21 cellular contexts compared by ENCODE assay signal in genomic region chr7:140048138-140048537, GRCh38. TPM values are rescaled to one million over a fixed set of nuclear protein-coding genes. Genes with fewer than 3 reads are reported as not detected.
A peak's percentile ranks its signal among the peaks of the same experiment; 100 is the strongest.
DNase-seq lines count a peak whose midpoint lies in the region; ATAC-seq and TF ChIP-seq lines count a peak whose summit lies in the region.
"Had no signal": no experiment of that assay in that cellular context is flagged by ENCODE, and none has a peak within 500 bp of the region (broad histone marks: within the 10 kb centered on the region; RNA-seq: fewer than 3 reads in every experiment).

No MANE protein-coding gene starts in this region.

- H3K27ac ChIP-seq in hepatocyte: peak overlapping the region; percentile 18
- H3K27ac ChIP-seq: GM23248, PC-9, RWPE1, SJCRH30 had no signal

- H4K20me1 ChIP-seq in hepatocyte (ENCODE audit: insufficient read depth, poor library complexity, severe bottlenecking): no peaks in the 10 kb centered on the region

- ATAC-seq in Right ventricle myocardium superior (ENCODE audit: poor library complexity): peak; percentile 90
- ATAC-seq in effector memory CD8-positive, alpha-beta T cell (replicated peaks): no peak
- ATAC-seq in GM21786 (IDR thresholded peaks at IDR 0.05; ENCODE audit: unreplicated experiment): no peak

- peaks cover 10 to 21% of the 10 kb centered on the region in 2 donors for H3K4me1 Mint-ChIP-seq in effector memory CD8-positive, alpha-beta T cell (ENCODE audit: low read depth in 2 of 2)
- H3K4me1 Mint-ChIP-seq in type B pancreatic cell (ENCODE audit: unreplicated experiment): peaks cover 8% of the 10 kb centered on the region

- WGBS in hepatocyte (ENCODE audit: low lambda C conversion rate, missing lambda C conversion rate): 84% methylated on average over 4 of the region's 4 CpGs

- H3K9me2 ChIP-seq in hepatocyte (replicated peaks; ENCODE audit: insufficient read depth): no peaks in the 10 kb centered on the region

- peaks cover 14% of the 10 kb centered on the region for H3K4me1 ChIP-seq in hepatocyte (ENCODE audit: insufficient read depth)
- H3K4me1 ChIP-seq: SJCRH30 had no signal

- H3K4me2 ChIP-seq in hepatocyte: no peak overlapping the region

- H3K79me2 ChIP-seq in hepatocyte: peaks cover 5% of the 10 kb centered on the region

- TF ChIP-seq CTCF in hepatocyte (IDR thresholded peaks at IDR 0.05; ENCODE audit: poor library complexity) (no peak), type B pancreatic cell (conservative IDR thresholded peaks at IDR 0.05) (no peak), GM13977 (IDR thresholded peaks at IDR 0.05; ENCODE audit: extremely low read depth, insufficient read depth, missing control alignments) (no peak)

- H3K9me3 Mint-ChIP-seq in effector memory CD8-positive, alpha-beta T cell: no peaks in the 10 kb centered on the region
- H3K9me3 Mint-ChIP-seq in type B pancreatic cell: no peaks in the 10 kb centered on the region
- H3K9me3 Mint-ChIP-seq: IgD-negative memory B cell had no signal

- peaks cover 46% of the 10 kb centered on the region for H3K36me3 Mint-ChIP-seq in effector memory CD8-positive, alpha-beta T cell (ENCODE audit: insufficient read depth)
- H3K36me3 Mint-ChIP-seq in type B pancreatic cell: peaks cover 1% of the 10 kb centered on the region

- H3K27ac Mint-ChIP-seq in effector memory CD8-positive, alpha-beta T cell: peak overlapping the region; percentile 21 to 36
- no peak overlapping the region for H3K27ac Mint-ChIP-seq in type B pancreatic cell

- H3K4me3 Mint-ChIP-seq in effector memory CD8-positive, alpha-beta T cell: no peak overlapping the region
- no peak overlapping the region for H3K4me3 Mint-ChIP-seq in type B pancreatic cell
- H3K4me3 Mint-ChIP-seq: IgD-negative memory B cell had no signal

- H3K27me3 Mint-ChIP-seq in effector memory CD8-positive, alpha-beta T cell: no peaks in the 10 kb centered on the region
- no peaks in the 10 kb centered on the region for H3K27me3 Mint-ChIP-seq in type B pancreatic cell
- H3K27me3 Mint-ChIP-seq: IgD-negative memory B cell had no signal

- no peaks in the 10 kb centered on the region for H3K9me3 ChIP-seq in hepatocyte (ENCODE audit: low read depth)
- H3K9me3 ChIP-seq: SJCRH30 had no signal

- DNase-seq in Right ventricle myocardium superior (peak; percentile 57), cardiac septum (ENCODE audit: low spot score) (no peak), hepatocyte (ENCODE audit: low spot score) (no peak), type B pancreatic cell (ENCODE audit: extremely low spot score, unreplicated experiment) (peak; percentile 25), GM13977 (ENCODE audit: low spot score) (no peak)
- no peak for DNase-seq in effector memory CD8-positive, alpha-beta T cell
- no peak for DNase-seq in activated CD8-positive, alpha-beta memory T cell treated with anti-CD3 and anti-CD28 coated beads for 24 hours
- DNase-seq: DND-41, GM23248, HCEC 1CT, MM.1S, NCI-H1092, NCI-H1436 treated with DMSO at 0.1 percent for 48 hours, NCI-H2029, NCI-H345, NCI-H524 treated with DMSO at 0.1 percent for 48 hours, PC-9, SJCRH30 had no signal

- intact Hi-C loops in Right ventricle myocardium superior (cut with DNase I) (no loop called here), cardiac septum (cut with DNase I) (no loop called here)

- H3K4me3 ChIP-seq in hepatocyte: no peak overlapping the region
- H3K4me3 ChIP-seq: GM23248, PC-9, SJCRH30 had no signal

- no peak overlapping the region for H2AFZ ChIP-seq in hepatocyte
- H2AFZ ChIP-seq: GM23248, PC-9 had no signal

- in situ Hi-C loops in GM13977 (cut with MboI; ENCODE audit: low pct_unique_long_range_greater_than_20kb, low sequenced_read_pairs, unreplicated experiment): no loop called here

- H3K36me3 ChIP-seq in hepatocyte (replicated peaks; ENCODE audit: insufficient read depth, low read depth): no peaks in the 10 kb centered on the region
- H3K36me3 ChIP-seq: SJCRH30 had no signal

- no peaks in the 10 kb centered on the region for H3K27me3 ChIP-seq in hepatocyte

RNA-seq across cellular contexts. Expression of gene PARP12, which starts 14.6 kb away (rescaled TPM):
- total RNA-seq in Right ventricle myocardium superior: 10.5 TPM
- total RNA-seq in cardiac septum: 12.5 TPM
- 13.8 and 14.0 TPM in 2 replicates for total RNA-seq in hepatocyte
- 8.9 and 11.2 TPM in 2 replicates for polyA plus RNA-seq in hepatocyte
- 11.9 and 20.5 TPM in 2 replicates for total RNA-seq in type B pancreatic cell (ENCODE audit: low replicate concordance)
- total RNA-seq: SJCRH30 had no signal

Comparison
In these comparisons a context has a peak if more than half of its experiments do, and no peak if none do; other contexts are left out.
1. DNase-seq: peak in Right ventricle myocardium superior (single experiment) and type B pancreatic cell (single experiment); none in cardiac septum (single experiment), effector memory CD8-positive, alpha-beta T cell (0 of 3), hepatocyte (single experiment), GM13977 (single experiment) and activated CD8-positive, alpha-beta memory T cell treated with anti-CD3 and anti-CD28 coated beads for 24 hours (single experiment).